In genomic region chr19:55674841-55675660, GRCh38 we compare ENCODE assay signal across 8 cellular contexts. TPM values are rescaled to one million over a fixed set of nuclear protein-coding genes. Genes with fewer than 3 reads are reported as not detected.
DNase-seq lines count a peak whose midpoint lies in the region; ATAC-seq and TF ChIP-seq lines count a peak whose summit lies in the region.

Gene EPN1, plus strand, starts transcription at chr19:55675226. Its CDS starts 3,402 bp downstream, at chr19:55678628.

- H3K36me3 Mint-ChIP-seq in H9 (ENCODE audit: insufficient read depth in 1 of 3, low read depth in 3 of 3) = peaks cover 28 to 61% (median 56%) of the 10 kb centered on the region in 3 experiments; a peak in 6 of 7 replicates
- H3K36me3 Mint-ChIP-seq in nephron (ENCODE audit: low read depth) = peaks cover 54% of the 10 kb centered on the region

- no peak within 1 kb of the TSS for H2AFZ ChIP-seq in H9 (ENCODE audit: low read length)

- WGBS in H9 (ENCODE audit: extremely low coverage, insufficient read length, low lambda C conversion rate) = no CpG with 5 or more reads among the region's 101 CpGs

- DNase-seq in ELF-1 (ENCODE audit: low read depth, low spot score) = peak; percentile 98
- peak; percentile 98 for DNase-seq in H9
- DNase-seq in MG63 = peak; percentile 99
- DNase-seq in SHP77 (lab: John Stamatoyannopoulos, UW) = peak; percentile 96 to 97
- peak; percentile 97 for DNase-seq in activated effector memory CD4-positive, alpha-beta T cell treated with Interleukin-2 at 50 U/mL for 16 hours
- peak; percentile 94 for DNase-seq in fibroblast of the aortic adventitia (ENCODE audit: low read depth)
- DNase-seq in stimulated activated naive CD8-positive, alpha-beta T cell treated with anti-CD3 and anti-CD28 coated beads, Interleukin-15, Interleukin-2, amounts not matched to agents 100 U/mL and 50 U/mL, for 24 hours = peak; percentile 98

- peak within 1 kb of the TSS; percentile 21 for H3K9ac ChIP-seq in H9 (ENCODE audit: extremely low read depth, insufficient read length, low read length)

- H3K4me3 ChIP-seq in MG63 (peak within 1 kb of the TSS; percentile 77), fibroblast of the aortic adventitia (ENCODE audit: low read depth, low read length) (peak within 1 kb of the TSS; percentile 91)

- H3K18ac ChIP-seq in H9 (ENCODE audit: insufficient read length, low read depth, low read length) = no peak within 1 kb of the TSS

- TF ChIP-seq CTCF in H9 (conservative IDR thresholded peaks at IDR 0.05) (no peak), fibroblast of the aortic adventitia (IDR thresholded peaks at IDR 0.05; ENCODE audit: insufficient read depth, low read length) (no peak), nephron (IDR thresholded peaks at IDR 0.05; ENCODE audit: unreplicated experiment in 3 of 3) (no peak)

- no peak within 1 kb of the TSS for H3K4ac ChIP-seq in H9 (ENCODE audit: low read depth, low read length)

- peak within 1 kb of the TSS; percentile 94 to 98 for H3K4me3 Mint-ChIP-seq in H9
- peak within 1 kb of the TSS; percentile 95 to 98 (median 97) for H3K4me3 Mint-ChIP-seq in nephron

- H2BK5ac ChIP-seq in H9 (ENCODE audit: insufficient read length, low read length) = no peak within 1 kb of the TSS

- no peak within 1 kb of the TSS for H4K5ac ChIP-seq in H9 (ENCODE audit: insufficient read length, low read depth, low read length)

- no peak within 1 kb of the TSS for H3K27ac ChIP-seq in H9 (ENCODE audit: insufficient read length, low read depth, low read length)

- no peak within 1 kb of the TSS for H3K56ac ChIP-seq in H9 (ENCODE audit: insufficient read length, low read depth, low read length)

- H3K23me2 ChIP-seq in H9 (ENCODE audit: insufficient read length, low read depth, low read length, poor library complexity, severe bottlenecking) = peaks cover 6% of the 10 kb centered on the region

- no peaks in the 10 kb centered on the region for H4K20me1 ChIP-seq in H9 (ENCODE audit: control insufficient read depth, insufficient read depth, insufficient read length)

- H3K9me3 Mint-ChIP-seq in H9 = no peaks in the 10 kb centered on the region; a peak in 1 of 5 replicates
- no peaks in the 10 kb centered on the region for H3K9me3 Mint-ChIP-seq in nephron

- no peaks in the 10 kb centered on the region for H3K27me3 ChIP-seq in H9 (ENCODE audit: insufficient read depth, low read length)
- H3K27me3 ChIP-seq in MG63 = no peaks in the 10 kb centered on the region

- no peak within 1 kb of the TSS for H3T11ph ChIP-seq in H9 (ENCODE audit: low read length)

- H3K4me1 Mint-ChIP-seq in H9 (peaks cover 41 to 48% of the 10 kb centered on the region in 2 experiments), nephron (peaks cover 44% of the 10 kb centered on the region)

- H3K36me3 ChIP-seq in MG63 = peaks cover 74% of the 10 kb centered on the region

- peak within 1 kb of the TSS; percentile 82 for H3K14ac ChIP-seq in H9 (ENCODE audit: insufficient read depth, low read length)

- no peaks in the 10 kb centered on the region for H3K27me3 Mint-ChIP-seq in H9 (ENCODE audit: low read depth)
- H3K27me3 Mint-ChIP-seq in nephron (ENCODE audit: low read depth) = no peaks in the 10 kb centered on the region

- peaks cover 19% of the 10 kb centered on the region; the same call in 1 of the 2 replicates for H3K79me2 ChIP-seq in H9 (ENCODE audit: insufficient read depth, low read length)

- H3K9me3 ChIP-seq in H9 (ENCODE audit: control insufficient read depth, low read depth, low read length) (no peaks in the 10 kb centered on the region), MG63 (no peaks in the 10 kb centered on the region)

- no peak within 1 kb of the TSS for H2AK5ac ChIP-seq in H9 (ENCODE audit: insufficient read length, low read length)

- H3K27ac Mint-ChIP-seq in H9 = peak within 1 kb of the TSS; percentile 93 to 98 (median 98)
- peak within 1 kb of the TSS; percentile 69 to 94 (median 92) for H3K27ac Mint-ChIP-seq in nephron

- no peaks in the 10 kb centered on the region for H3K4me1 ChIP-seq in H9 (ENCODE audit: insufficient read depth, low read length)

- H2BK12ac ChIP-seq in H9 (ENCODE audit: insufficient read length, low read depth, low read length) = no peak within 1 kb of the TSS

- H2BK20ac ChIP-seq in H9 (ENCODE audit: low read depth, low read length, poor library complexity, severe bottlenecking) = no peak within 1 kb of the TSS

- H2BK120ac ChIP-seq in H9 (ENCODE audit: low read depth, low read length, poor library complexity, severe bottlenecking) = no peak within 1 kb of the TSS

- H3K4me2 ChIP-seq in H9 (ENCODE audit: insufficient read depth, insufficient read length, low read length) = peak within 1 kb of the TSS; percentile 77

- no peak within 1 kb of the TSS for H3K23ac ChIP-seq in H9 (ENCODE audit: insufficient read length, low read depth, low read length)

- peaks cover 12% of the 10 kb centered on the region for H3K79me1 ChIP-seq in H9 (ENCODE audit: insufficient read depth, low read depth, low read length, poor library complexity, severe bottlenecking)

- H4K8ac ChIP-seq in H9 (replicated peaks; ENCODE audit: insufficient read length, low read depth, low read length) = no peak within 1 kb of the TSS

- ATAC-seq in stimulated activated naive CD8-positive, alpha-beta T cell treated with anti-CD3 and anti-CD28 coated beads, Interleukin-15, Interleukin-2, amounts not matched to agents 100 U/mL and 50 U/mL, for 24 hours = peak; percentile 91

- H4K91ac ChIP-seq in H9 (ENCODE audit: insufficient read length, low read depth, low read length) = no peak within 1 kb of the TSS

- no peak within 1 kb of the TSS for H2BK15ac ChIP-seq in H9 (ENCODE audit: low read depth, low read length)

RNA-seq across cellular contexts. Expression of gene EPN1, which starts in this region (rescaled TPM):
- total RNA-seq in H9 (2021) (158 and 159 TPM in 2 replicates), fibroblast of the aortic adventitia (ENCODE audit: low replicate concordance) (60.6 and 73.8 TPM in 2 replicates)
- 57.1 and 158 TPM in 2 replicates for total RNA-seq in MG63 (2014; rRNA removed; shearing (Covaris generic); ENCODE audit: low replicate concordance)
